25 cellular contexts compared by ENCODE assay signal in genomic region chr5:74141053-74141452, GRCh38.
DNase-seq lines count a peak whose midpoint lies in the region; ATAC-seq, FAIRE-seq and TF ChIP-seq lines count a peak whose summit lies in the region.
"Had no signal": no experiment of that assay in that cellular context is flagged by ENCODE, and none has a peak within 500 bp of the region (broad histone marks: within the 10 kb centered on the region; RNA-seq: fewer than 3 reads in every experiment).

No MANE protein-coding gene starts in this region.

- H3K4me1 ChIP-seq in A549 (peaks cover 18% of the 10 kb centered on the region), astrocyte (ENCODE audit: insufficient read depth, low read length) (peaks cover 9% of the 10 kb centered on the region), right lobe of liver (no peaks in the 10 kb centered on the region)
- H3K4me1 ChIP-seq: left lung had no signal

- H3K27me3 Mint-ChIP-seq in HFFc6 (ENCODE audit: insufficient read depth), result peaks cover 3% of the 10 kb centered on the region; the same call in 1 of the 2 replicates
- peaks cover 10% of the 10 kb centered on the region for H3K27me3 Mint-ChIP-seq in astrocyte (ENCODE audit: low read depth, unreplicated experiment)

- no peaks in the 10 kb centered on the region for H3K79me2 ChIP-seq in astrocyte (ENCODE audit: insufficient read depth, low read length)

- no peaks in the 10 kb centered on the region for H3K9me3 Mint-ChIP-seq in HFFc6
- peaks cover 1% of the 10 kb centered on the region for H3K9me3 Mint-ChIP-seq in astrocyte (ENCODE audit: unreplicated experiment)
- H3K9me3 Mint-ChIP-seq: activated naive CD4-positive, alpha-beta T cell treated with anti-CD3 and anti-CD28 coated beads, Interleukin-2, amount 10 ng/mL, durations not matched to agents 7 days and 5 days; stimulated activated effector memory CD8-positive, alpha-beta T cell treated with anti-CD3 and anti-CD28 coated beads, Interleukin-12 subunit alpha, Interleukin-12 subunit beta, amount 100 ng/mL, for 72 hours; T-helper 1 cell treated with Interleukin-12 subunit alpha and Interleukin-12 subunit beta and Interleukin-4 antibody, amounts not matched to agents 30 μg/mL and 1 μg/mL, for 36 hours had no signal

- no peak overlapping the region for H3K9ac ChIP-seq in astrocyte (ENCODE audit: low read length)

- peak in 1 of 2 experiments; percentile 17 for DNase-seq in A549 (ENCODE audit: low read depth in 1 of 2, low spot score in 1 of 2)
- peak; percentile 51 for DNase-seq in HFFc6
- peak; percentile 64 for DNase-seq in astrocyte (ENCODE audit: low read depth)
- peak; percentile 20 for DNase-seq in hepatic stellate cell (ENCODE audit: low spot score)
- no peak for DNase-seq in activated CD4-positive, alpha-beta T cell treated with anti-CD3 and anti-CD28 coated beads for 48 hours
- no peak for DNase-seq in activated CD4-positive, alpha-beta T cell treated with anti-CD3 and anti-CD28 coated beads, Interleukin-2, amount 50 U/mL, for 4 hours
- no peak for DNase-seq in right lobe of liver
- no peak for DNase-seq in islet precursor cell
- DNase-seq: activated CD8-positive, alpha-beta memory T cell treated with anti-CD3 and anti-CD28 coated beads, Interleukin-2, amount 50 U/mL, for 48 hours; activated naive CD4-positive, alpha-beta T cell treated with anti-CD3 and anti-CD28 coated beads, Interleukin-2, amount 10 ng/mL, durations not matched to agents 7 days and 5 days; effector CD4-positive, alpha-beta T cell; Kasumi-1; left lung; NCI-H146; NCI-H2227 treated with DMSO at 0.1 percent for 48 hours; NK-92 treated with Interleukin-12 subunit alpha and Interleukin-12 subunit beta, amount 100 ng/mL, for 24 hours; SHP77 treated with DMSO at 0.1 percent for 48 hours; transverse colon had no signal

- no peaks in the 10 kb centered on the region for H3K27me3 ChIP-seq in astrocyte (ENCODE audit: insufficient read depth, low read length)
- H3K27me3 ChIP-seq in right lobe of liver, result no peaks in the 10 kb centered on the region
- H3K27me3 ChIP-seq: left lung, transverse colon had no signal

- H3K36me3 ChIP-seq in astrocyte (ENCODE audit: insufficient read depth, low read length) (no peaks in the 10 kb centered on the region), right lobe of liver (no peaks in the 10 kb centered on the region)
- H3K36me3 ChIP-seq: left lung, transverse colon had no signal

- H3K9me3 ChIP-seq in A549, result no peaks in the 10 kb centered on the region
- H3K9me3 ChIP-seq in astrocyte (ENCODE audit: insufficient read depth, low read depth, low read length), result no peaks in the 10 kb centered on the region
- no peaks in the 10 kb centered on the region for H3K9me3 ChIP-seq in right lobe of liver
- H3K9me3 ChIP-seq: left lung, transverse colon had no signal

- intact Hi-C loops in right lobe of liver (cut with DNase I), result no loop called here

- H2AFZ ChIP-seq in astrocyte (ENCODE audit: low read depth, low read length), result no peak overlapping the region

- no peaks in the 10 kb centered on the region for H4K20me1 ChIP-seq in astrocyte (ENCODE audit: insufficient read depth, low read length)

- no peak for TF ChIP-seq EP300 in A549 (IDR thresholded peaks at IDR 0.05)

- POLR2A ChIA-PET in A549 (lab: Yijun Ruan, JAX), result no interaction called here

- WGBS in A549 (ENCODE audit: missing lambda C conversion rate), result 39% methylated on average over 4 of the region's 4 CpGs
- WGBS in right lobe of liver (ENCODE audit: insufficient coverage, low coverage, low lambda C conversion rate, missing lambda C conversion rate), result 68% methylated on average over 4 of the region's 4 CpGs

- no peak for TF ChIP-seq RAD21 in A549 (conservative IDR thresholded peaks at IDR 0.05 in 1 of 2, IDR thresholded peaks at IDR 0.05 in 1 of 2)

- H3K4me3 ChIP-seq in A549, result no peak overlapping the region
- no peak overlapping the region for H3K4me3 ChIP-seq in astrocyte (ENCODE audit: insufficient read depth, low read depth, low read length)
- H3K4me3 ChIP-seq in right lobe of liver, result no peak overlapping the region
- H3K4me3 ChIP-seq: left lung, smooth muscle cell, transverse colon had no signal

- CTCF ChIA-PET in A549 (lab: Yijun Ruan, JAX), result interaction anchor here (1.4 kb wide), 1 partner anchor 9 kb away, joined by 3 read pairs; no protein-coding TSS in a partner anchor

- H3K4me3 Mint-ChIP-seq in HFFc6 (peak overlapping the region; percentile 42; the same call in 1 of the 2 replicates), astrocyte (ENCODE audit: unreplicated experiment) (no peak overlapping the region)
- H3K4me3 Mint-ChIP-seq: activated naive CD4-positive, alpha-beta T cell treated with anti-CD3 and anti-CD28 coated beads, Interleukin-2, amount 10 ng/mL, durations not matched to agents 7 days and 5 days; stimulated activated effector memory CD8-positive, alpha-beta T cell treated with anti-CD3 and anti-CD28 coated beads, Interleukin-12 subunit alpha, Interleukin-12 subunit beta, amount 100 ng/mL, for 72 hours; T-helper 1 cell treated with Interleukin-12 subunit alpha and Interleukin-12 subunit beta and Interleukin-4 antibody, amounts not matched to agents 30 μg/mL and 1 μg/mL, for 36 hours had no signal

- ATAC-seq in A549, result peak in 1 of 2 experiments; percentile 51; a peak in 3 of 6 replicates
- ATAC-seq in right lobe of liver, result no peak
- ATAC-seq: activated CD4-positive, CD25-positive, alpha-beta regulatory T cell treated with anti-CD3 and anti-CD28 coated beads, Interleukin-2, amount 50 U/mL, for 24 hours; left lung; stimulated activated effector memory CD8-positive, alpha-beta T cell treated with anti-CD3 and anti-CD28 coated beads, Interleukin-12 subunit alpha, Interleukin-12 subunit beta, amount 100 ng/mL, for 72 hours had no signal

- H3K36me3 Mint-ChIP-seq in HFFc6 (ENCODE audit: low read depth), result no peaks in the 10 kb centered on the region
- H3K36me3 Mint-ChIP-seq in astrocyte (ENCODE audit: low read depth, unreplicated experiment), result no peaks in the 10 kb centered on the region
- H3K36me3 Mint-ChIP-seq: activated naive CD4-positive, alpha-beta T cell treated with anti-CD3 and anti-CD28 coated beads, Interleukin-2, amount 10 ng/mL, durations not matched to agents 7 days and 5 days; stimulated activated effector memory CD8-positive, alpha-beta T cell treated with anti-CD3 and anti-CD28 coated beads, Interleukin-12 subunit alpha, Interleukin-12 subunit beta, amount 100 ng/mL, for 72 hours had no signal

- TF ChIP-seq POLR2A in A549 (IDR thresholded peaks at IDR 0.05; ENCODE audit: low read length) (no peak), right lobe of liver (IDR thresholded peaks at IDR 0.05) (no peak)

- FAIRE-seq in A549 (lab: Jason Lieb, UNC), result no peak
- no peak for FAIRE-seq in astrocyte (lab: Jason Lieb, UNC)
- FAIRE-seq: A204.1, G401.6, GM12892 had no signal

- no peak for TF ChIP-seq CTCF in A549 (IDR thresholded peaks at IDR 0.05)
- TF ChIP-seq CTCF in HFFc6 (IDR thresholded peaks at IDR 0.05), result no peak
- TF ChIP-seq CTCF in astrocyte (IDR thresholded peaks at IDR 0.05; ENCODE audit: insufficient read depth, low read depth, low read length), result no peak
- TF ChIP-seq CTCF in right lobe of liver (IDR thresholded peaks at IDR 0.05), result no peak

- H3K27ac Mint-ChIP-seq in HFFc6 (peak overlapping the region; percentile 75), astrocyte (ENCODE audit: unreplicated experiment) (no peak overlapping the region)
- H3K27ac Mint-ChIP-seq: activated naive CD4-positive, alpha-beta T cell treated with anti-CD3 and anti-CD28 coated beads, Interleukin-2, amount 10 ng/mL, durations not matched to agents 7 days and 5 days; stimulated activated effector memory CD8-positive, alpha-beta T cell treated with anti-CD3 and anti-CD28 coated beads, Interleukin-12 subunit alpha, Interleukin-12 subunit beta, amount 100 ng/mL, for 72 hours; T-helper 1 cell treated with Interleukin-12 subunit alpha and Interleukin-12 subunit beta and Interleukin-4 antibody, amounts not matched to agents 30 μg/mL and 1 μg/mL, for 36 hours had no signal

- H3K4me1 Mint-ChIP-seq in HFFc6 (ENCODE audit: low read depth), result peaks cover 23% of the 10 kb centered on the region
- peaks cover 6% of the 10 kb centered on the region for H3K4me1 Mint-ChIP-seq in astrocyte (ENCODE audit: low read depth, unreplicated experiment)
- H3K4me1 Mint-ChIP-seq: activated naive CD4-positive, alpha-beta T cell treated with anti-CD3 and anti-CD28 coated beads, Interleukin-2, amount 10 ng/mL, durations not matched to agents 7 days and 5 days; stimulated activated effector memory CD8-positive, alpha-beta T cell treated with anti-CD3 and anti-CD28 coated beads, Interleukin-12 subunit alpha, Interleukin-12 subunit beta, amount 100 ng/mL, for 72 hours had no signal

- H3K4me2 ChIP-seq in A549 (peak overlapping the region; percentile 46), astrocyte (ENCODE audit: low read length) (peak overlapping the region; percentile 24)
- H3K4me2 ChIP-seq: smooth muscle cell had no signal

- H3K27ac ChIP-seq in A549 (peak overlapping the region in 1 of 2 experiments; percentile 57; a peak in 4 of 6 replicates), astrocyte (ENCODE audit: low read depth, low read length) (peak overlapping the region; percentile 12), right lobe of liver (no peak overlapping the region)
- H3K27ac ChIP-seq: left lung, transverse colon had no signal

TF ChIP-seq in A549, 52 proteins besides CTCF, POLR2A, EP300 and RAD21:
- TF ChIP-seq FOSL2 (IDR thresholded peaks at IDR 0.05) (0 out of 2 replicates have a peak, but pooled peaks have one; percentile 16), FOSL2 (CRISPR knock-in tag; IDR thresholded peaks at IDR 0.05) (no peak), POLR2AphosphoS2 (conservative IDR thresholded peaks at IDR 0.05; ENCODE audit: low read length) (no peak)

Comparison
In these comparisons a context has a peak if more than half of its experiments do, and no peak if none do; other contexts are left out.
1. DNase-seq: peak in HFFc6 (single experiment), astrocyte (single experiment) and hepatic stellate cell (single experiment); none in activated CD4-positive, alpha-beta T cell treated with anti-CD3 and anti-CD28 coated beads for 48 hours (single experiment), activated CD4-positive, alpha-beta T cell treated with anti-CD3 and anti-CD28 coated beads, Interleukin-2, amount 50 U/mL, for 4 hours (0 of 2), right lobe of liver (0 of 3) and islet precursor cell (single experiment).